In genomic region chr11:8608646-8609045, GRCh38 we compare ENCODE assay signal across 23 cellular contexts. TPM values are rescaled to one million over a fixed set of nuclear protein-coding genes. Genes with fewer than 3 reads are reported as not detected.
A peak's percentile ranks its signal among the peaks of the same experiment; 100 is the strongest.
DNase-seq lines count a peak whose midpoint lies in the region; ATAC-seq, FAIRE-seq and TF ChIP-seq lines count a peak whose summit lies in the region.
"Had no signal": no experiment of that assay in that cellular context is flagged by ENCODE, and none has a peak within 500 bp of the region (broad histone marks: within the 10 kb centered on the region; RNA-seq: fewer than 3 reads in every experiment).

No MANE protein-coding gene starts in this region.

- H3K9me3 ChIP-seq in H9 (ENCODE audit: control insufficient read depth, low read depth, low read length): no peaks in the 10 kb centered on the region
- H3K9me3 ChIP-seq: neutrophil had no signal

- no peak overlapping the region for H3K4me3 Mint-ChIP-seq in H9
- H3K4me3 Mint-ChIP-seq: activated CD4-positive, alpha-beta memory T cell treated with anti-CD3 and anti-CD28 coated beads for 36 hours; activated T-cell treated with anti-CD3 and anti-CD28 coated beads, Interleukin-2, amount 50 U/mL, for 24 hours; T-cell had no signal

- no peak overlapping the region for H2AK5ac ChIP-seq in H9 (ENCODE audit: insufficient read length, low read length)

- no peak overlapping the region for H3K18ac ChIP-seq in H9 (ENCODE audit: insufficient read length, low read depth, low read length)

- H3K4me3 ChIP-seq in astrocyte of the spinal cord (ENCODE audit: low read depth, low read length) (no peak overlapping the region), fibroblast of the aortic adventitia (ENCODE audit: low read depth, low read length) (no peak overlapping the region)

- peaks cover 5 to 6% of the 10 kb centered on the region in 2 experiments; a peak in 3 of 4 replicates for H3K4me1 Mint-ChIP-seq in H9

- H2BK15ac ChIP-seq in H9 (ENCODE audit: low read depth, low read length): no peak overlapping the region

- H2AFZ ChIP-seq in H9 (ENCODE audit: low read length): no peak overlapping the region

- no peak overlapping the region for H3T11ph ChIP-seq in H9 (ENCODE audit: low read length)

- TF ChIP-seq POLR2A in H54 (IDR thresholded peaks at IDR 0.05; ENCODE audit: low read depth, low read length): no peak

- no CpG with 5 or more reads among the region's 1 CpG for WGBS in H9 (ENCODE audit: extremely low coverage, insufficient read length, low lambda C conversion rate)

- H3K4ac ChIP-seq in H9 (ENCODE audit: low read depth, low read length): no peak overlapping the region

- H3K27ac ChIP-seq in H9 (ENCODE audit: insufficient read length, low read depth, low read length): no peak overlapping the region
- H3K27ac ChIP-seq: neutrophil had no signal

- H3K27me3 ChIP-seq in H9 (ENCODE audit: insufficient read depth, low read length): no peaks in the 10 kb centered on the region

- no peaks in the 10 kb centered on the region for H4K20me1 ChIP-seq in H9 (ENCODE audit: control insufficient read depth, insufficient read depth, insufficient read length)

- H3K79me1 ChIP-seq in H9 (ENCODE audit: insufficient read depth, low read depth, low read length, poor library complexity, severe bottlenecking): no peaks in the 10 kb centered on the region

- H3K4me2 ChIP-seq in H9 (ENCODE audit: insufficient read depth, insufficient read length, low read length): no peak overlapping the region

- no peak for ATAC-seq in HG02588 (IDR thresholded peaks at IDR 0.05; ENCODE audit: unreplicated experiment)
- ATAC-seq: HCT116, HepG2, sciatic nerve, T-cell had no signal

- TF ChIP-seq CTCF in astrocyte of the spinal cord (IDR thresholded peaks at IDR 0.05; ENCODE audit: low read depth, low read length) (no peak), fibroblast of the aortic adventitia (IDR thresholded peaks at IDR 0.05; ENCODE audit: insufficient read depth, low read length) (no peak), H9 (conservative IDR thresholded peaks at IDR 0.05) (no peak)

- no peak overlapping the region for H2BK5ac ChIP-seq in H9 (ENCODE audit: insufficient read length, low read length)

- in situ Hi-C loops in ACHN (cut with HindIII; ENCODE audit: low pct_ligation_motif_present, low pct_unique_long_range_greater_than_20kb, low sequenced_read_pairs) (no loop called here), astrocyte of the spinal cord (cut with HindIII; ENCODE audit: low sequenced_read_pairs) (no loop called here)

- no peak overlapping the region for H3K9ac ChIP-seq in H9 (ENCODE audit: extremely low read depth, insufficient read length, low read length)

- H3K23ac ChIP-seq in H9 (ENCODE audit: insufficient read length, low read depth, low read length): no peak overlapping the region

- no peak overlapping the region for H4K5ac ChIP-seq in H9 (ENCODE audit: insufficient read length, low read depth, low read length)

- H2BK120ac ChIP-seq in H9 (ENCODE audit: low read depth, low read length, poor library complexity, severe bottlenecking): no peak overlapping the region

- H4K8ac ChIP-seq in H9 (replicated peaks; ENCODE audit: insufficient read length, low read depth, low read length): no peak overlapping the region

- H3K4me1 ChIP-seq in H9 (ENCODE audit: insufficient read depth, low read length): 0 out of 2 replicates have a peak, but pooled peaks cover 3% of the 10 kb centered on the region

- H3K56ac ChIP-seq in H9 (ENCODE audit: insufficient read length, low read depth, low read length): no peak overlapping the region

- H3K27ac Mint-ChIP-seq in H9: no peak overlapping the region
- H3K27ac Mint-ChIP-seq: activated CD4-positive, alpha-beta memory T cell treated with anti-CD3 and anti-CD28 coated beads for 36 hours; activated T-cell treated with anti-CD3 and anti-CD28 coated beads, Interleukin-2, amount 50 U/mL, for 24 hours; T-cell had no signal

- peaks cover 7% of the 10 kb centered on the region for H3K27me3 Mint-ChIP-seq in H9 (ENCODE audit: low read depth)

- H3K36me3 Mint-ChIP-seq in H9 (ENCODE audit: insufficient read depth in 1 of 3, low read depth in 3 of 3): no peaks in the 10 kb centered on the region
- H3K36me3 Mint-ChIP-seq: activated CD4-positive, alpha-beta memory T cell treated with anti-CD3 and anti-CD28 coated beads for 36 hours had no signal

- H4K91ac ChIP-seq in H9 (ENCODE audit: insufficient read length, low read depth, low read length): no peak overlapping the region

- FAIRE-seq in H54 (lab: Jason Lieb, UNC): peak; percentile 60
- FAIRE-seq: HepG2, keratinocyte had no signal

- H3K79me2 ChIP-seq in H9 (ENCODE audit: insufficient read depth, low read length): no peaks in the 10 kb centered on the region

- DNase-seq in ACHN: peak; percentile 39
- no peak for DNase-seq in H54 (ENCODE audit: insufficient read length, low spot score)
- DNase-seq in astrocyte of the spinal cord (ENCODE audit: low read depth, low spot score): peak; percentile 28
- peak; percentile 43 for DNase-seq in fibroblast of the aortic adventitia (ENCODE audit: low read depth)
- no peak for DNase-seq in pons (ENCODE audit: low spot score)
- DNase-seq in NCI-H82 (lab: John Stamatoyannopoulos, UW): no peak
- no peak for DNase-seq in H9
- DNase-seq: activated CD4-positive, alpha-beta memory T cell treated with anti-CD3 and anti-CD28 coated beads for 36 hours; activated naive CD4-positive, alpha-beta T cell treated with anti-CD3 and anti-CD28 coated beads, Interleukin-2, amount 50 U/mL, for 16 hours; activated T-cell treated with anti-CD3 and anti-CD28 coated beads, Interleukin-2, amount 50 U/mL, for 24 hours; central memory CD4-positive, alpha-beta T cell; MV-4-11; NCI-H2081; NCI-H774; RPMI8226; stimulated activated CD4-positive, alpha-beta T cell treated with anti-CD3 and anti-CD28 coated beads, Interleukin-2, amount 100 ng/mL, for 48 hours; T-cell had no signal

- no peaks in the 10 kb centered on the region for H3K23me2 ChIP-seq in H9 (ENCODE audit: insufficient read length, low read depth, low read length, poor library complexity, severe bottlenecking)

- no peak overlapping the region for H3K14ac ChIP-seq in H9 (ENCODE audit: insufficient read depth, low read length)

- no peak overlapping the region for H2BK20ac ChIP-seq in H9 (ENCODE audit: low read depth, low read length, poor library complexity, severe bottlenecking)

- H2BK12ac ChIP-seq in H9 (ENCODE audit: insufficient read length, low read depth, low read length): no peak overlapping the region

- H3K9me3 Mint-ChIP-seq in H9: no peaks in the 10 kb centered on the region
- H3K9me3 Mint-ChIP-seq: activated CD4-positive, alpha-beta memory T cell treated with anti-CD3 and anti-CD28 coated beads for 36 hours; activated T-cell treated with anti-CD3 and anti-CD28 coated beads, Interleukin-2, amount 50 U/mL, for 24 hours; T-cell had no signal

RNA-seq across cellular contexts. Expression of gene STK33, which starts 14.6 kb away (rescaled TPM):
- total RNA-seq in fibroblast of the aortic adventitia (ENCODE audit: low replicate concordance): 1.1 and 3.8 TPM in 2 replicates
- total RNA-seq in H9 (2021): 16.4 and 19.5 TPM in 2 replicates

Comparison
In these comparisons a context has a peak if more than half of its experiments do, and no peak if none do; other contexts are left out.
1. DNase-seq: peak in ACHN (single experiment), astrocyte of the spinal cord (single experiment) and fibroblast of the aortic adventitia (single experiment); none in H54 (single experiment), pons (single experiment), NCI-H82 (single experiment) and H9 (single experiment).